ENCODE assay signal across 1 cellular context in genomic region chr6:43078651-43079050, GRCh38.
TF ChIP-seq lines count a peak whose summit lies in the region.

No MANE protein-coding gene starts in this region.

TF ChIP-seq in HEK293, 187 proteins besides CTCF, POLR2A, EP300 and RAD21 (continued from another document):
- TF ChIP-seq, protein P1, sequence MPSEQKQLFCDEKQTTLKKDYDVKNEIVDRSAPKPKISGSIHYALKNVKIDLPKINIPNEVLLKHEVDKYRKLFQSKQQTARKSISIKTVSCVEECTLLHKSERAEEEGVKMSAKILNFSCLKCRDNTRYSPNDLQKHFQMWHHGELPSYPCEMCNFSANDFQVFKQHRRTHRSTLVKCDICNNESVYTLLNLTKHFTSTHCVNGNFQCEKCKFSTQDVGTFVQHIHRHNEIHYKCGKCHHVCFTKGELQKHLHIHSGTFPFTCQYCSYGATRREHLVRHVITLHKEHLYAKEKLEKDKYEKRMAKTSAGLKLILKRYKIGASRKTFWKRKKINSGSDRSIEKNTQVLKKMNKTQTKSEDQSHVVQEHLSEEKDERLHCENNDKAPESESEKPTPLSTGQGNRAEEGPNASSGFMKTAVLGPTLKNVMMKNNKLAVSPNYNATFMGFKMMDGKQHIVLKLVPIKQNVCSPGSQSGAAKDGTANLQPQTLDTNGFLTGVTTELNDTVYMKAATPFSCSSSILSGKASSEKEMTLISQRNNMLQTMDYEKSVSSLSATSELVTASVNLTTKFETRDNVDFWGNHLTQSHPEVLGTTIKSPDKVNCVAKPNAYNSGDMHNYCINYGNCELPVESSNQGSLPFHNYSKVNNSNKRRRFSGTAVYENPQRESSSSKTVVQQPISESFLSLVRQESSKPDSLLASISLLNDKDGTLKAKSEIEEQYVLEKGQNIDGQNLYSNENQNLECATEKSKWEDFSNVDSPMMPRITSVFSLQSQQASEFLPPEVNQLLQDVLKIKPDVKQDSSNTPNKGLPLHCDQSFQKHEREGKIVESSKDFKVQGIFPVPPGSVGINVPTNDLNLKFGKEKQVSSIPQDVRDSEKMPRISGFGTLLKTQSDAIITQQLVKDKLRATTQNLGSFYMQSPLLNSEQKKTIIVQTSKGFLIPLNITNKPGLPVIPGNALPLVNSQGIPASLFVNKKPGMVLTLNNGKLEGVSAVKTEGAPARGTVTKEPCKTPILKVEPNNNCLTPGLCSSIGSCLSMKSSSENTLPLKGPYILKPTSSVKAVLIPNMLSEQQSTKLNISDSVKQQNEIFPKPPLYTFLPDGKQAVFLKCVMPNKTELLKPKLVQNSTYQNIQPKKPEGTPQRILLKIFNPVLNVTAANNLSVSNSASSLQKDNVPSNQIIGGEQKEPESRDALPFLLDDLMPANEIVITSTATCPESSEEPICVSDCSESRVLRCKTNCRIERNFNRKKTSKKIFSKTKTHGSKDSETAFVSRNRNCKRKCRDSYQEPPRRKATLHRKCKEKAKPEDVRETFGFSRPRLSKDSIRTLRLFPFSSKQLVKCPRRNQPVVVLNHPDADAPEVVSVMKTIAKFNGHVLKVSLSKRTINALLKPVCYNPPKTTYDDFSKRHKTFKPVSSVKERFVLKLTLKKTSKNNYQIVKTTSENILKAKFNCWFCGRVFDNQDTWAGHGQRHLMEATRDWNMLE (tag by site-specific recombination; conservative IDR thresholded peaks at IDR 0.05; ENCODE audit: low read depth): no peak
- peak; percentile 54; the same call in 1 of the 2 replicates for TF ChIP-seq PRDM10 (tag by site-specific recombination; IDR thresholded peaks at IDR 0.05)
- TF ChIP-seq ZNF366 (tag by site-specific recombination; conservative IDR thresholded peaks at IDR 0.05): no peak
- TF ChIP-seq ZFP69B (tag by site-specific recombination; IDR thresholded peaks at IDR 0.05): no peak
